In the genomic region with DNA sequence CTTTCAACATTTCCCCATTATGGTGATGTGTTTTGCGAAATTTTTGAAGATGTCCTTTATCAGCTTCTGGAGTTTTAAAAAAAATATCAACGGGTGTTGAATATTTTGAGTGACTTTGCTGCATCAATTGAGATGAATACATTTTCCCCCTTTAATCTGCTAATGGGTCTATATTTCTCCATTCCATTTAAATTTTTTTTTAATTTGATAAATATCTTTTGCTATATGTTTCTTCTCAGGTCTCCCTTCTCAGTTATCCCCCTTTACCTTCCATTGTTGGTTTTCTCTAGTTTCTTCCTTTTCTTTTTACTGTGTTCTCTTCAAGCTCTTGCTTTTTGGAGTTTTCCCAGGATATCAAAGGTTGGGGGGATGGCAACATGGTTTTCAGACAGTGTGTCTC, we compare ENCODE assay signal across 1 cellular context.
TF ChIP-seq lines count a peak whose summit lies in the region.

No MANE protein-coding gene starts in this region.

TF ChIP-seq in WTC11, 78 proteins besides CTCF, POLR2A, EP300 and RAD21 (continued from another document):
- TF ChIP-seq TEAD1 (CRISPR knock-in tag; IDR thresholded peaks at IDR 0.05): no peak
- TF ChIP-seq, protein P1, sequence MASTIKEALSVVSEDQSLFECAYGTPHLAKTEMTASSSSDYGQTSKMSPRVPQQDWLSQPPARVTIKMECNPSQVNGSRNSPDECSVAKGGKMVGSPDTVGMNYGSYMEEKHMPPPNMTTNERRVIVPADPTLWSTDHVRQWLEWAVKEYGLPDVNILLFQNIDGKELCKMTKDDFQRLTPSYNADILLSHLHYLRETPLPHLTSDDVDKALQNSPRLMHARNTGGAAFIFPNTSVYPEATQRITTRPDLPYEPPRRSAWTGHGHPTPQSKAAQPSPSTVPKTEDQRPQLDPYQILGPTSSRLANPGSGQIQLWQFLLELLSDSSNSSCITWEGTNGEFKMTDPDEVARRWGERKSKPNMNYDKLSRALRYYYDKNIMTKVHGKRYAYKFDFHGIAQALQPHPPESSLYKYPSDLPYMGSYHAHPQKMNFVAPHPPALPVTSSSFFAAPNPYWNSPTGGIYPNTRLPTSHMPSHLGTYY (CRISPR knock-in tag; IDR thresholded peaks at IDR 0.05): no peak
